33 cellular contexts compared by ENCODE assay signal in genomic region chr4:151287409-151287808, GRCh38. TPM values are rescaled to one million over a fixed set of nuclear protein-coding genes. Genes with fewer than 3 reads are reported as not detected.
"Had no signal": no experiment of that assay in that cellular context is flagged by ENCODE, and none has a peak within 500 bp of the region (broad histone marks: within the 10 kb centered on the region; RNA-seq: fewer than 3 reads in every experiment).

No MANE protein-coding gene starts in this region.

- H3K36me3 Mint-ChIP-seq: activated naive CD4-positive, alpha-beta T cell treated with anti-CD3 and anti-CD28 coated beads, Interleukin-2, amount 10 ng/mL, durations not matched to agents 7 days and 5 days; activated naive CD8-positive, alpha-beta T cell treated with anti-CD3 and anti-CD28 coated beads, Interleukin-2, amount 10 ng/mL, durations not matched to agents 7 days and 5 days; stimulated activated naive B cell treated with anti-CD40 and anti-IgM and Interleukin-4, amounts not matched to agents 10 μg/mL and 1 μg/mL and 100 μg/mL, for 72 hours had no signal

- H3K4me1 ChIP-seq: ascending aorta had no signal

- H3K36me3 ChIP-seq: ascending aorta, right atrium auricular region, stomach, tibial artery had no signal

- H3K27ac Mint-ChIP-seq: activated CD4-positive, alpha-beta memory T cell treated with anti-CD3 and anti-CD28 coated beads, Interleukin-2, amount 10 ng/mL, durations not matched to agents 7 days and 5 days; activated CD4-positive, alpha-beta T cell treated with anti-CD3 and anti-CD28 coated beads, Interleukin-2, amount 10 ng/mL, durations not matched to agents 7 days and 5 days; activated naive CD4-positive, alpha-beta T cell treated with anti-CD3 and anti-CD28 coated beads, Interleukin-2, amount 10 ng/mL, durations not matched to agents 7 days and 5 days; activated naive CD8-positive, alpha-beta T cell treated with anti-CD3 and anti-CD28 coated beads, Interleukin-2, amount 10 ng/mL, durations not matched to agents 7 days and 5 days; activated T-cell treated with anti-CD3 and anti-CD28 coated beads, Interleukin-2, amount 50 U/mL, for 24 hours; brain; mesothelial cell of epicardium; naive thymus-derived CD4-positive, alpha-beta T cell; stimulated activated naive B cell treated with anti-CD40 and anti-IgM and Interleukin-4, amounts not matched to agents 10 μg/mL and 1 μg/mL and 100 μg/mL, for 72 hours; T-helper 1 cell treated with Interleukin-12 subunit alpha and Interleukin-12 subunit beta and Interleukin-4 antibody, amounts not matched to agents 30 μg/mL and 1 μg/mL, for 36 hours had no signal

- H3K4me3 ChIP-seq: ascending aorta, heart right ventricle, left ventricle myocardium inferior, right atrium auricular region, stomach, tibial artery had no signal

- H3K9me3 ChIP-seq: stomach, tibial artery had no signal

- DNase-seq: activated CD4-positive, alpha-beta memory T cell treated with anti-CD3 and anti-CD28 coated beads, Interleukin-2, amount 10 ng/mL, durations not matched to agents 7 days and 5 days; activated CD4-positive, alpha-beta T cell treated with anti-CD3 and anti-CD28 coated beads for 1 hour; activated CD4-positive, alpha-beta T cell treated with anti-CD3 and anti-CD28 coated beads, Interleukin-2, amount 10 ng/mL, durations not matched to agents 7 days and 5 days; activated CD8-positive, alpha-beta memory T cell treated with anti-CD3 and anti-CD28 coated beads, Interleukin-2, amount 50 U/mL, for 48 hours; activated gamma-delta T cell; activated naive CD4-positive, alpha-beta T cell treated with anti-CD3 and anti-CD28 coated beads, Interleukin-2, amount 10 ng/mL, durations not matched to agents 7 days and 5 days; activated naive CD8-positive, alpha-beta T cell treated with anti-CD3 and anti-CD28 coated beads, Interleukin-2, amount 10 ng/mL, durations not matched to agents 7 days and 5 days; activated T-cell treated with anti-CD3 and anti-CD28 coated beads, Interleukin-2, amount 50 U/mL, for 24 hours; caudate nucleus; cortex of kidney; foreskin fibroblast; heart right ventricle; left ventricle myocardium inferior; mammary epithelial cell; naive thymus-derived CD4-positive, alpha-beta T cell; nucleus accumbens; stimulated activated CD4-positive, alpha-beta T cell treated with anti-CD3 and anti-CD28 coated beads, Interleukin-15, amount 100 ng/mL, for 24 hours; stimulated activated CD4-positive, alpha-beta T cell treated with anti-CD3 and anti-CD28 coated beads, Interleukin-2, amount 100 ng/mL, for 24 hours; stimulated activated naive B cell treated with anti-CD40 and anti-IgM and Interleukin-4, amounts not matched to agents 10 μg/mL and 1 μg/mL and 100 μg/mL, for 72 hours; stomach; T1000; tibial artery had no signal

- H3K27ac ChIP-seq: ascending aorta, left ventricle myocardium inferior, right atrium auricular region, stomach, tibial artery had no signal

- H3K27me3 ChIP-seq: ascending aorta, heart right ventricle, right atrium auricular region, stomach, tibial artery had no signal

- H3K27me3 Mint-ChIP-seq: brain; stimulated activated naive B cell treated with anti-CD40 and anti-IgM and Interleukin-4, amounts not matched to agents 10 μg/mL and 1 μg/mL and 100 μg/mL, for 72 hours had no signal

- H3K4me3 Mint-ChIP-seq: activated CD4-positive, alpha-beta memory T cell treated with anti-CD3 and anti-CD28 coated beads, Interleukin-2, amount 10 ng/mL, durations not matched to agents 7 days and 5 days; activated CD4-positive, alpha-beta T cell treated with anti-CD3 and anti-CD28 coated beads, Interleukin-2, amount 10 ng/mL, durations not matched to agents 7 days and 5 days; activated naive CD4-positive, alpha-beta T cell treated with anti-CD3 and anti-CD28 coated beads, Interleukin-2, amount 10 ng/mL, durations not matched to agents 7 days and 5 days; activated naive CD8-positive, alpha-beta T cell treated with anti-CD3 and anti-CD28 coated beads, Interleukin-2, amount 10 ng/mL, durations not matched to agents 7 days and 5 days; activated T-cell treated with anti-CD3 and anti-CD28 coated beads, Interleukin-2, amount 50 U/mL, for 24 hours; brain; mesothelial cell of epicardium; naive thymus-derived CD4-positive, alpha-beta T cell; stimulated activated naive B cell treated with anti-CD40 and anti-IgM and Interleukin-4, amounts not matched to agents 10 μg/mL and 1 μg/mL and 100 μg/mL, for 72 hours; T-helper 1 cell treated with Interleukin-12 subunit alpha and Interleukin-12 subunit beta and Interleukin-4 antibody, amounts not matched to agents 30 μg/mL and 1 μg/mL, for 36 hours; WTC11 had no signal

- H3K9me3 Mint-ChIP-seq: activated CD4-positive, alpha-beta T cell treated with anti-CD3 and anti-CD28 coated beads, Interleukin-2, amount 10 ng/mL, durations not matched to agents 7 days and 5 days; activated naive CD4-positive, alpha-beta T cell treated with anti-CD3 and anti-CD28 coated beads, Interleukin-2, amount 10 ng/mL, durations not matched to agents 7 days and 5 days; T-helper 1 cell treated with Interleukin-12 subunit alpha and Interleukin-12 subunit beta and Interleukin-4 antibody, amounts not matched to agents 30 μg/mL and 1 μg/mL, for 36 hours had no signal

- ATAC-seq: esophagus mucosa; heart right ventricle; naive thymus-derived CD4-positive, alpha-beta T cell; stimulated activated naive B cell treated with anti-CD40 and anti-IgM and Interleukin-4, amounts not matched to agents 10 μg/mL and 1 μg/mL and 100 μg/mL, for 72 hours; WTC11 had no signal

- H3K4me1 Mint-ChIP-seq: activated CD4-positive, alpha-beta memory T cell treated with anti-CD3 and anti-CD28 coated beads, Interleukin-2, amount 10 ng/mL, durations not matched to agents 7 days and 5 days; activated CD4-positive, alpha-beta T cell treated with anti-CD3 and anti-CD28 coated beads, Interleukin-2, amount 10 ng/mL, durations not matched to agents 7 days and 5 days; activated naive CD4-positive, alpha-beta T cell treated with anti-CD3 and anti-CD28 coated beads, Interleukin-2, amount 10 ng/mL, durations not matched to agents 7 days and 5 days; activated naive CD8-positive, alpha-beta T cell treated with anti-CD3 and anti-CD28 coated beads, Interleukin-2, amount 10 ng/mL, durations not matched to agents 7 days and 5 days; brain; mesothelial cell of epicardium; naive thymus-derived CD4-positive, alpha-beta T cell; stimulated activated naive B cell treated with anti-CD40 and anti-IgM and Interleukin-4, amounts not matched to agents 10 μg/mL and 1 μg/mL and 100 μg/mL, for 72 hours had no signal

RNA-seq across cellular contexts. Expression of gene PRSS48, which starts 10.4 kb away (rescaled TPM):
- total RNA-seq: activated CD4-positive, alpha-beta memory T cell treated with anti-CD3 and anti-CD28 coated beads, Interleukin-2, amount 10 ng/mL, durations not matched to agents 7 days and 5 days; activated CD4-positive, alpha-beta T cell treated with anti-CD3 and anti-CD28 coated beads, Interleukin-2, amount 10 ng/mL, durations not matched to agents 7 days and 5 days; activated naive CD8-positive, alpha-beta T cell treated with anti-CD3 and anti-CD28 coated beads, Interleukin-2, amount 10 ng/mL, durations not matched to agents 7 days and 5 days; ascending aorta; chondrocyte; esophagus mucosa; heart right ventricle; left ventricle myocardium inferior; mesothelial cell of epicardium; naive thymus-derived CD4-positive, alpha-beta T cell; pulmonary artery endothelial cell; right atrium auricular region; stomach; ureter; WTC11 had no signal
- polyA plus RNA-seq: heart right ventricle; mammary epithelial cell; naive thymus-derived CD4-positive, alpha-beta T cell; neural cell; stomach had no signal

RNA-seq across cellular contexts. Expression of gene SH3D19, which starts 38.0 kb away (rescaled TPM):
- total RNA-seq: activated CD4-positive, alpha-beta memory T cell treated with anti-CD3 and anti-CD28 coated beads, Interleukin-2, amount 10 ng/mL, durations not matched to agents 7 days and 5 days; activated CD4-positive, alpha-beta T cell treated with anti-CD3 and anti-CD28 coated beads, Interleukin-2, amount 10 ng/mL, durations not matched to agents 7 days and 5 days; activated naive CD8-positive, alpha-beta T cell treated with anti-CD3 and anti-CD28 coated beads, Interleukin-2, amount 10 ng/mL, durations not matched to agents 7 days and 5 days had no signal
